ENCODE assay signal across 16 cellular contexts in the genomic region with DNA sequence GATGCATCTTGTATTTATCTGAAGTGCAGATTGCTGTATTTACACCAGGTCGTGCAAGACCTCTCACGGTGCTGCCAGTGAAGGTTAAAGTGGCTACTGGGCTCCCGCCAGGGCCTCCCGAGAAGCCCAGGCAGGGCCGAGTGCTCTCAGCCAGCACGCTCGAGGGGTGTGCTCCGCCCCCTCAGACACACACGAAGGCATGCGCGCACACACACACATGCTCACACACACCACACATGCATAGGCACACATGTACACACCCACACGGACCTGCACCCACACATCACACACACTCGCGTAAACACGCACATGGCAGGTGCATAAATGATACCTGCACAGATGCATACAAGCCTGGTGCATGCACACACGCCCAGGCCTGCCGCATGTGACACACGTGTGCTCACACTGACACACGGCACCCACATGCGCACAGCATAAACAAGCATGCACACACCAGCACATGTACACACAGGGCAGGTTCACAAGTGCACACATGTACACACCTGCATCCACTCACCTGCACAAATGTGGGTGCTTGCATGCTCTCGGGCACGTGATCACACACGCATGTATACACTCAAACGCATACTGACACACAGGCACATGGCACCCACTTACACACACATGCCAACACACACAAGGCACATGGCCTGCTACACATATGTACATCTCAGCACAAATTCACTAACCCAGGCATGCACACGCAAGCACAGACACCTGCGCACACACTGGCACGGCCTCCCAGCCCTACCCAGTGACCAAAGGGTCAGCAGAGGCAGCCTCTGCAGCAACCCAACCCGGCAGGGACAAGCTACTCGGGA.
"Had no signal": no experiment of that assay in that cellular context is flagged by ENCODE, and none has a peak within 500 bp of the region (broad histone marks: within the 10 kb centered on the region; RNA-seq: fewer than 3 reads in every experiment).

No MANE protein-coding gene starts in this region.

- H3K9me3 ChIP-seq: suprapubic skin had no signal

- H3K27ac ChIP-seq: cardiac muscle cell, suprapubic skin had no signal

- H3K27me3 Mint-ChIP-seq: activated naive CD8-positive, alpha-beta T cell treated with anti-CD3 and anti-CD28 coated beads for 36 hours; stimulated activated naive CD8-positive, alpha-beta T cell treated with anti-CD3 and anti-CD28 coated beads, Interleukin-15, amount 100 ng/mL, for 72 hours; type B pancreatic cell had no signal

- H3K4me3 Mint-ChIP-seq: activated naive CD8-positive, alpha-beta T cell treated with anti-CD3 and anti-CD28 coated beads for 36 hours; stimulated activated naive CD8-positive, alpha-beta T cell treated with anti-CD3 and anti-CD28 coated beads, Interleukin-15, amount 100 ng/mL, for 72 hours; T-helper 2 cell treated with Interferon-gamma antibody and Interleukin-4, amounts not matched to agents 5 μg/mL and 100 μg/mL, for 36 hours; type B pancreatic cell had no signal

- H3K27ac Mint-ChIP-seq: activated naive CD8-positive, alpha-beta T cell treated with anti-CD3 and anti-CD28 coated beads for 36 hours; progenitor cell of endocrine pancreas; stimulated activated naive CD8-positive, alpha-beta T cell treated with anti-CD3 and anti-CD28 coated beads, Interleukin-15, amount 100 ng/mL, for 72 hours; T-helper 2 cell treated with Interferon-gamma antibody and Interleukin-4, amounts not matched to agents 5 μg/mL and 100 μg/mL, for 36 hours; type B pancreatic cell had no signal

- ATAC-seq: stimulated activated naive CD8-positive, alpha-beta T cell treated with anti-CD3 and anti-CD28 coated beads, Interleukin-15, amount 100 ng/mL, for 72 hours had no signal

- DNase-seq: activated CD4-positive, alpha-beta T cell treated with anti-CD3 and anti-CD28 coated beads, Interleukin-2, amount 50 U/mL, for 48 hours; activated naive CD8-positive, alpha-beta T cell treated with anti-CD3 and anti-CD28 coated beads for 36 hours; activated T-cell treated with anti-CD3 and anti-CD28 coated beads for 4 hours; amniotic stem cell; foreskin fibroblast; hypothalamus; islet precursor cell; stimulated activated CD4-positive, alpha-beta T cell treated with anti-CD3 and anti-CD28 coated beads, Interleukin-15, amount 100 ng/mL, for 24 hours; stimulated activated CD4-positive, alpha-beta T cell treated with anti-CD3 and anti-CD28 coated beads, Interleukin-2, amount 100 ng/mL, for 48 hours; stimulated activated naive CD8-positive, alpha-beta T cell treated with anti-CD3 and anti-CD28 coated beads, Interleukin-15, amount 100 ng/mL, for 72 hours had no signal

- H3K4me3 ChIP-seq: cardiac muscle cell, suprapubic skin had no signal

- H3K4me1 ChIP-seq: suprapubic skin had no signal

- H3K36me3 ChIP-seq: cardiac muscle cell, suprapubic skin had no signal

- H3K9me3 Mint-ChIP-seq: type B pancreatic cell had no signal

- H3K36me3 Mint-ChIP-seq: activated naive CD8-positive, alpha-beta T cell treated with anti-CD3 and anti-CD28 coated beads for 36 hours; type B pancreatic cell had no signal

- FAIRE-seq: TTC549 had no signal

- H3K27me3 ChIP-seq: cardiac muscle cell had no signal
